In the genomic region with DNA sequence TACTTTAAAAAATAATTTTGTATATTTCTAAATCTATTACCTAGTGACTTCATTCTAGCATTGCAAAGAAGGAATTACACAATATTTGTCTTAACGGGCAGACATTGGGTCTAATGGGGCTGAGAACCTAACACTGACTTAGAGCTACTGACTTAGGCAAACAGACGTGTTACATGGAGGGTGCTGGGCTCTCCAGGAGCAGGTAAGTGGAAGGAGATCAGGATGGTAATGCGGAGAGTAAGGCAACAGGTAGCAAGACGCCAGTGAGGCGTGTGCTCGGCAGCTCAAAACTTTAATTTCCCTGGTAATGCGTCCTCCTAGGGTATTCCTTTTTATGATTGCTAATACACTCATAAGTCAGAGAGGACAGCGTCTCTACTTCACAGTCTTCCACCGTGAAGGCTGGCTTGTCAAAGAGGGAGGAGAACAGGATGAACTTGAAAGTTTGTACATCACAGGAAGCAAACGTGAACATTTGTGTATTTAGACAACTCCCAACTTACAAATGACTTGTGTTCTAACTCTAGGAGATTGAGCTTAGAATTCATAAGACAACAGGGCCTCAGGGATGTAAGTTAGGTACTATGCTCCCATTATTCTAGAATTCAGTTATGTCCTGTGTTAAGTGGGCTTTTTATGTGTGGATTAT, we compare ENCODE assay signal across 16 cellular contexts. TPM values are rescaled to one million over a fixed set of nuclear protein-coding genes. Genes with fewer than 3 reads are reported as not detected.
A peak's percentile ranks its signal among the peaks of the same experiment; 100 is the strongest.
DNase-seq lines count a peak whose midpoint lies in the region; ATAC-seq and TF ChIP-seq lines count a peak whose summit lies in the region.
"Had no signal": no experiment of that assay in that cellular context is flagged by ENCODE, and none has a peak within 500 bp of the region (broad histone marks: within the 10 kb centered on the region; RNA-seq: fewer than 3 reads in every experiment).

No MANE protein-coding gene starts in this region.

- H3K9me3 ChIP-seq in lower lobe of right lung: no peaks in the 10 kb centered on the region

- H3K4me3 ChIP-seq in LNCaP clone FGC (ENCODE audit: low read depth, low read length): no peak overlapping the region
- H3K4me3 ChIP-seq in lower lobe of right lung: no peak overlapping the region
- H3K4me3 ChIP-seq: GM23338, K562 had no signal

- intact Hi-C loops in lower lobe of right lung (cut with DNase I): no loop called here

- H3K27ac ChIP-seq in VCaP (peak overlapping the region; percentile 73), lower lobe of right lung (no peak overlapping the region)

- H3K27me3 ChIP-seq in lower lobe of right lung (ENCODE audit: low read depth): peaks cover 8% of the 10 kb centered on the region

- H3K36me3 ChIP-seq in lower lobe of right lung: no peaks in the 10 kb centered on the region

- peak; percentile 62 to 83 for ATAC-seq in lower lobe of right lung
- no peak for ATAC-seq in GM18517 (IDR thresholded peaks at IDR 0.05; ENCODE audit: unreplicated experiment)
- ATAC-seq: CD8-positive, alpha-beta T cell; GM23338; K562 had no signal

- TF ChIP-seq CTCF in LNCaP clone FGC (IDR thresholded peaks at IDR 0.05; ENCODE audit: control insufficient read depth, extremely low read depth, insufficient read depth): no peak
- TF ChIP-seq CTCF in VCaP (conservative IDR thresholded peaks at IDR 0.05): no peak
- TF ChIP-seq CTCF in lower lobe of right lung (IDR thresholded peaks at IDR 0.05): no peak

- peak; percentile 35 for DNase-seq in LNCaP clone FGC (ENCODE audit: low read depth)
- DNase-seq in lower lobe of right lung: no peak
- DNase-seq in HPDE6-E6E7 (ENCODE audit: extremely low spot score): no peak
- DNase-seq in HuH-7 (ENCODE audit: low spot score): no peak
- DNase-seq in DMS53 treated with DMSO at 0.1 percent for 48 hours (lab: John Stamatoyannopoulos, UW; ENCODE audit: unreplicated experiment): no peak
- DNase-seq: CD8-positive, alpha-beta T cell; COR-L47; DMS153; DND-41; GDM1; H7 had no signal

- no peaks in the 10 kb centered on the region for H3K4me1 ChIP-seq in lower lobe of right lung

RNA-seq across cellular contexts. Expression of gene KRT28, which starts 4.6 kb away (rescaled TPM):
- total RNA-seq in lower lobe of right lung: not detected
- total RNA-seq: A673; CD8-positive, alpha-beta T cell; GM23338; H7; K562 had no signal

RNA-seq across cellular contexts. Expression of gene KRT27, which starts 12.8 kb away (rescaled TPM):
- total RNA-seq in lower lobe of right lung: not detected
- total RNA-seq: A673; CD8-positive, alpha-beta T cell; GM23338; H7; K562 had no signal

RNA-seq across cellular contexts. Expression of gene KRT26, which starts 23.1 kb away (rescaled TPM):
- total RNA-seq in lower lobe of right lung: not detected
- total RNA-seq: A673; CD8-positive, alpha-beta T cell; GM23338; H7; K562 had no signal

RNA-seq across cellular contexts. Expression of gene KRT10, which starts 27.3 kb away (rescaled TPM):
- 31.7 TPM for total RNA-seq in lower lobe of right lung

RNA-seq across cellular contexts. Expression of gene KRT25, which starts 40.0 kb away (rescaled TPM):
- not detected for total RNA-seq in lower lobe of right lung
- total RNA-seq: CD8-positive, alpha-beta T cell; GM23338; H7; K562 had no signal
